7 cellular contexts compared by ENCODE assay signal in the genomic region with DNA sequence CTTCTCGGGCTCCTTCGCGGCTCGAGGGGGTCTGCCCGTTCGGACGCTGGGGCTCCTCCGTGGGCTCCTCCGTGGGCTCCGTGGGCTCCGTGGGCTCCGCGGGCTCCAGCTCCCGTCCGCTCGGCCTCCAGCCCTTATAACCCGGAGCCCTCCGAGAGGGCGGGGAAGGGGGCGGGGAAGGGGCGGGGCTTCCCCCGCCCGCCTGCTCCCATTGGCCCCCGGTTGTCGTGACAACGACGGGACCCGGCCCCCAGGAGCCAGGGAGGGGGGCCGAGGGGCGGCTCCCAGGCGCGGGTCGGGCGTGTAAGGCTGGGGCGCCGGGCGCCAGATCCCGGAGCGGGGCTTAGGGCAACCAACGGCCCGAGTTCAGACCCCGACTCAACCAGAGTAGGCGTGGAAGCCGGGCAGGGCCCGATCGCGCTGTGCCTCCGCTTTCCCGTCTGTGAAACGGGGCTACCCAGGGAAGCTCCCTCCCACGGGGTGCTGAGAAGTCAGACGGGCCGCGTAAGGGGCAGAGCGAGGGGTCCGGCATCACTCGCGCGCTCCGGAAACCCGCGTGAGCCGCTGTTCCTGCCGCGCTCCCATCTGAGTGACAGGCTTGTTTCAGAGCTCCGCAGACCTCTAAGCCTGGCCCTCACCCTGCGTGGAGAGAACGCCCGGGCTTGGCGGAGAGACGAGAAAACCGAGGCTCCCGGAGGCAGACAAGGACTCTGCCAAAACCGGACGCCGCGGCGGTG. TPM values are rescaled to one million over a fixed set of nuclear protein-coding genes. Genes with fewer than 3 reads are reported as not detected.
DNase-seq lines count a peak whose midpoint lies in the region; ATAC-seq and TF ChIP-seq lines count a peak whose summit lies in the region.

A gene (minus strand): TSS at position 111 of the 737 bp plus-strand sequence. CDS start 119 bp downstream, outside the sequence.

- H3K27me3 ChIP-seq in PC-3 (ENCODE audit: low read length), result no peaks in the 10 kb centered on the region

- BruUV-seq in PC-3 (replicated peaks; lab: Mats Ljungman, UMichigan), result no TSS peak

- H3K36me3 ChIP-seq in PC-3 (ENCODE audit: low read depth, low read length), result no peaks in the 10 kb centered on the region

- ATAC-seq in GM18909 (IDR thresholded peaks at IDR 0.05; ENCODE audit: poor library complexity, unreplicated experiment) (peak; percentile 73), HG03135 (IDR thresholded peaks at IDR 0.05; ENCODE audit: unreplicated experiment) (peak; percentile 79), PC-3 (peak; percentile 74), naive B cell (ENCODE audit: low read depth in 2 of 2) (peak; percentile 86 to 87)
- ATAC-seq in activated T-helper 17 cell treated with anti-CD3 and anti-CD28 coated beads, Interleukin-2, amount 50 U/mL, for 72 hours (replicated peaks), result peak; percentile 90

- H3K9me3 ChIP-seq in PC-3 (ENCODE audit: low read length), result no peaks in the 10 kb centered on the region

- H3K27ac Mint-ChIP-seq in activated T-helper 17 cell treated with anti-CD3 and anti-CD28 coated beads, Interleukin-2, amount 50 U/mL, for 72 hours, result no peak within 1 kb of the TSS
- peak within 1 kb of the TSS in 2 of 6 donors; percentile 4 to 56 for H3K27ac Mint-ChIP-seq in naive B cell

- peak within 1 kb of the TSS; percentile 37 for H3K9ac ChIP-seq in PC-3 (ENCODE audit: low read length)

- no peaks in the 10 kb centered on the region for H3F3A ChIP-seq in PC-3 (ENCODE audit: low read length, unreplicated experiment)

- no peak within 1 kb of the TSS for H3K27ac ChIP-seq in PC-3 (ENCODE audit: low read length)

- CTCF ChIA-PET in PC-3 (lab: Charles Lee), result interaction anchor here (0.5 to 0.7 kb wide), 4 partner anchors 19 to 75 kb away, joined by 3 to 5 read pairs (median 4); no protein-coding TSS in a partner anchor

- POLR2A ChIA-PET in PC-3 (lab: Charles Lee; ENCODE audit: unreplicated experiment), result no interaction called here

- H3K4me3 Mint-ChIP-seq in activated T-helper 17 cell treated with anti-CD3 and anti-CD28 coated beads, Interleukin-2, amount 50 U/mL, for 72 hours, result peak within 1 kb of the TSS; percentile 65
- H3K4me3 Mint-ChIP-seq in naive B cell, result peak within 1 kb of the TSS; percentile 72 to 89 (median 82)

- intact Hi-C loops in PC-3 (cut with micrococcal nuclease), result loop anchor here (1.0 kb wide), 1 partner anchor 20 kb away; no protein-coding TSS in a partner anchor

- no peaks in the 10 kb centered on the region for H3K9me2 ChIP-seq in PC-3 (replicated peaks; ENCODE audit: low read length)

- H3K4me2 ChIP-seq in PC-3 (ENCODE audit: low read length), result peak within 1 kb of the TSS; percentile 95

- no peaks in the 10 kb centered on the region for H3K4me1 Mint-ChIP-seq in activated T-helper 17 cell treated with anti-CD3 and anti-CD28 coated beads, Interleukin-2, amount 50 U/mL, for 72 hours
- H3K4me1 Mint-ChIP-seq in naive B cell, result peaks cover 8 to 9% (median 9%) of the 10 kb centered on the region in 3 donors

- H3K4me1 ChIP-seq in PC-3 (ENCODE audit: insufficient read depth, low read length), result peaks cover 10% of the 10 kb centered on the region

- H3K4me3 ChIP-seq in PC-3 (ENCODE audit: low read length) (peak within 1 kb of the TSS; percentile 76), fibroblast of mammary gland (ENCODE audit: control insufficient read depth, low read depth, low read length) (peak within 1 kb of the TSS; percentile 81)

- no peaks in the 10 kb centered on the region for H4K20me1 ChIP-seq in PC-3 (ENCODE audit: low read length)

- TF ChIP-seq CTCF in PC-3 (conservative IDR thresholded peaks at IDR 0.05; ENCODE audit: low read depth, low read length) (no peak), fibroblast of mammary gland (conservative IDR thresholded peaks at IDR 0.05; ENCODE audit: control insufficient read depth, insufficient read depth, low read depth, low read length) (no peak)

- no peaks in the 10 kb centered on the region for H3K79me2 ChIP-seq in PC-3 (ENCODE audit: low read length)

- no peaks in the 10 kb centered on the region for H3K36me3 Mint-ChIP-seq in activated T-helper 17 cell treated with anti-CD3 and anti-CD28 coated beads, Interleukin-2, amount 50 U/mL, for 72 hours (ENCODE audit: low read depth)
- H3K36me3 Mint-ChIP-seq in naive B cell, result peaks cover 0 to 7% of the 10 kb centered on the region in 2 donors

- DNase-seq in PC-3, result peak; percentile 77
- peak; percentile 70 for DNase-seq in fibroblast of mammary gland (ENCODE audit: low read depth)
- DNase-seq in naive B cell, result peak; percentile 76
- peak; percentile 44 to 72 for DNase-seq in stimulated activated CD8-positive, alpha-beta memory T cell treated with anti-CD3 and anti-CD28 coated beads, Interleukin-7, amount 100 ng/mL, for 4 hours (ENCODE audit: low read depth in 2 of 2)

- peak within 1 kb of the TSS; percentile 97 for H2AFZ ChIP-seq in PC-3 (ENCODE audit: low read length)

- no peaks in the 10 kb centered on the region for H3K9me3 Mint-ChIP-seq in activated T-helper 17 cell treated with anti-CD3 and anti-CD28 coated beads, Interleukin-2, amount 50 U/mL, for 72 hours
- H3K9me3 Mint-ChIP-seq in naive B cell, result no peaks in the 10 kb centered on the region

- peaks cover 34% of the 10 kb centered on the region for H3K27me3 Mint-ChIP-seq in activated T-helper 17 cell treated with anti-CD3 and anti-CD28 coated beads, Interleukin-2, amount 50 U/mL, for 72 hours
- peaks cover 42 to 71% (median 61%) of the 10 kb centered on the region in 3 donors for H3K27me3 Mint-ChIP-seq in naive B cell

RNA-seq across cellular contexts. Expression of the gene that starts here (rescaled TPM):
- total RNA-seq in PC-3 (2014; rRNA removed), result 2.2 and 5.9 TPM in 2 replicates
- under 1 TPM; 0.11 to 0.37 TPM for total RNA-seq in activated T-helper 17 cell treated with anti-CD3 and anti-CD28 coated beads, Interleukin-2, amount 50 U/mL, for 72 hours
- polyA plus RNA-seq in naive B cell (ENCODE audit: low read depth in 6 of 6), result under 1 TPM in 2 of 6 donors, not detected in 4; 0.08 to 0.10 TPM

Comparison
In these comparisons a context has a peak if more than half of its experiments do, and no peak if none do; other contexts are left out.
1. Peak in ATAC-seq in activated T-helper 17 cell treated with anti-CD3 and anti-CD28 coated beads, Interleukin-2, amount 50 U/mL, for 72 hours; RNA of the gene not detected or under 1 TPM.
2. Peak in DNase-seq and ATAC-seq in naive B cell; RNA of the gene not detected or under 1 TPM.